ENCODE assay signal across 31 cellular contexts in the genomic region with DNA sequence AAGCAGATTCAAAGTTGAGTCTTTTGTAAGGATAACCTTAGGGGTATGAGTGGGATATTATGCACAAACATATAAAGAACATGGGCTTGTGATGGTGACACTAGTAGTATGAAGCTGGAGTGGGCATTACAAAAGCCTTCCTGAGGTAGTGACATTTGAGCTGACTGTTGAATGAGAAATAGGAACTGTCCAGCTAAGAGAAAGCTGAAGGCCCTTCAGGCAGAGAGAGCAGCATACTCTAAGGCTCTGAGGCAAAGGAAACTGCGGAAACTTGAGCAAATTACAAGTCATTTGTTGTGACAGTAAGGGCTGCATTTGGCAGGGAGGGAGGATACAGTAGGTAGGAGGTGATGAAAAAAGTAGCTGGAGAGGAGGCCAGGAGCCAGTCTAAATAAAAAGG.
DNase-seq lines count a peak whose midpoint lies in the region; ATAC-seq, FAIRE-seq and TF ChIP-seq lines count a peak whose summit lies in the region.
"Had no signal": no experiment of that assay in that cellular context is flagged by ENCODE, and none has a peak within 500 bp of the region (broad histone marks: within the 10 kb centered on the region; RNA-seq: fewer than 3 reads in every experiment).

No MANE protein-coding gene starts in this region.

- H2AFZ ChIP-seq in GM23338 (no peak overlapping the region), mammary epithelial cell (ENCODE audit: low read depth, low read length) (no peak overlapping the region), neural progenitor cell (replicated peaks) (no peak overlapping the region)

- no peak for TF ChIP-seq CTCF in GM23338 (conservative IDR thresholded peaks at IDR 0.05; ENCODE audit: low read depth in 2 of 2)
- no peak for TF ChIP-seq CTCF in mammary epithelial cell (conservative IDR thresholded peaks at IDR 0.05 in 1 of 2, IDR thresholded peaks at IDR 0.05 in 1 of 2; ENCODE audit: extremely low read depth in 1 of 2, insufficient read depth in 1 of 2, low read depth in 1 of 2, low read length in 2 of 2)
- no peak for TF ChIP-seq CTCF in neural progenitor cell (IDR thresholded peaks at IDR 0.05)
- no peak for TF ChIP-seq CTCF in endodermal cell (conservative IDR thresholded peaks at IDR 0.05)
- TF ChIP-seq CTCF in D721Med (IDR thresholded peaks at IDR 0.05; ENCODE audit: insufficient read depth, missing control alignments), result no peak

- CTCF ChIA-PET in mammary epithelial cell (lab: Charles Lee; ENCODE audit: low non-redundant PET), result no interaction called here

- H3K4me1 ChIP-seq in GM23338 (ENCODE audit: insufficient read depth), result no peaks in the 10 kb centered on the region
- no peaks in the 10 kb centered on the region for H3K4me1 ChIP-seq in mammary epithelial cell (ENCODE audit: insufficient read depth, low read length)
- H3K4me1 ChIP-seq in neural progenitor cell, result no peaks in the 10 kb centered on the region
- no peaks in the 10 kb centered on the region for H3K4me1 ChIP-seq in endodermal cell (ENCODE audit: control insufficient read depth, insufficient read depth, low read length)
- H3K4me1 ChIP-seq: BLaER1, heart right ventricle, left lung, right atrium auricular region, testis, vagina had no signal

- H3K4me3 ChIP-seq in GM23338 (no peak overlapping the region), mammary epithelial cell (replicated peaks in 1 of 3; ENCODE audit: insufficient read depth in 1 of 3, low read depth in 2 of 3, low read length in 3 of 3) (no peak overlapping the region), neural progenitor cell (no peak overlapping the region), endodermal cell (ENCODE audit: low read length) (no peak overlapping the region)
- H3K4me3 ChIP-seq: BLaER1, heart right ventricle, left lung, ovary, right atrium auricular region, testis, vagina had no signal

- peak; percentile 39 for ATAC-seq in GM23338
- ATAC-seq in HG03135 (IDR thresholded peaks at IDR 0.05; ENCODE audit: unreplicated experiment), result no peak
- no peak for ATAC-seq in HG03439 (IDR thresholded peaks at IDR 0.05; ENCODE audit: unreplicated experiment)
- ATAC-seq: activated T-cell treated with anti-CD3 and anti-CD28 coated beads, Interleukin-2, amount 50 U/mL, for 4 hours; heart right ventricle; left lung; natural killer cell treated with Interleukin-12 subunit alpha and Interleukin-12 subunit beta and Interleukin-15 and Interleukin-18, amount 100 ng/mL, for 72 hours had no signal

- in situ Hi-C loops in mammary epithelial cell (cut with MboI; ENCODE audit: low sequenced_read_pairs in 2 of 2), result no loop called here

- H3K27ac Mint-ChIP-seq in GM23338 (no peak overlapping the region), neural progenitor cell (no peak overlapping the region), endodermal cell (no peak overlapping the region)
- H3K27ac Mint-ChIP-seq: activated CD4-positive, alpha-beta T cell treated with anti-CD3 and anti-CD28 coated beads, Interleukin-2, amount 10 ng/mL, durations not matched to agents 24 days and 14 days; mesothelial cell of epicardium; natural killer cell treated with Interleukin-12 subunit alpha and Interleukin-12 subunit beta and Interleukin-15 and Interleukin-18, amount 100 ng/mL, for 72 hours had no signal

- H3F3A ChIP-seq in GM23338 (replicated peaks; ENCODE audit: low read depth) (no peaks in the 10 kb centered on the region), neural progenitor cell (ENCODE audit: low read depth) (no peaks in the 10 kb centered on the region)

- H3K36me3 Mint-ChIP-seq in GM23338 (ENCODE audit: low read depth), result peaks cover 23% of the 10 kb centered on the region; the same call in 2 of the 3 replicates
- H3K36me3 Mint-ChIP-seq in neural progenitor cell, result no peaks in the 10 kb centered on the region
- H3K36me3 Mint-ChIP-seq in endodermal cell (ENCODE audit: low read depth), result no peaks in the 10 kb centered on the region

- dilution Hi-C loops in mammary epithelial cell (cut with HindIII; ENCODE audit: low sequenced_read_pairs), result no loop called here

- no TSS peak for BruUV-seq in mammary epithelial cell (replicated peaks; lab: Mats Ljungman, UMichigan)

- no peak overlapping the region for H3K4me3 Mint-ChIP-seq in GM23338
- H3K4me3 Mint-ChIP-seq in neural progenitor cell, result no peak overlapping the region
- H3K4me3 Mint-ChIP-seq in endodermal cell, result no peak overlapping the region
- H3K4me3 Mint-ChIP-seq: activated CD4-positive, alpha-beta T cell treated with anti-CD3 and anti-CD28 coated beads, Interleukin-2, amount 10 ng/mL, durations not matched to agents 24 days and 14 days; activated T-cell treated with anti-CD3 and anti-CD28 coated beads, Interleukin-2, amount 50 U/mL, for 4 hours; mesothelial cell of epicardium; natural killer cell treated with Interleukin-12 subunit alpha and Interleukin-12 subunit beta and Interleukin-15 and Interleukin-18, amount 100 ng/mL, for 72 hours had no signal

- H3K9me3 Mint-ChIP-seq in GM23338, result peaks cover 35% of the 10 kb centered on the region
- H3K9me3 Mint-ChIP-seq in neural progenitor cell, result peaks cover 18% of the 10 kb centered on the region
- H3K9me3 Mint-ChIP-seq in endodermal cell, result peaks cover 44% of the 10 kb centered on the region
- H3K9me3 Mint-ChIP-seq: natural killer cell treated with Interleukin-12 subunit alpha and Interleukin-12 subunit beta and Interleukin-15 and Interleukin-18, amount 100 ng/mL, for 72 hours had no signal

- H3K4me2 ChIP-seq in GM23338, result no peak overlapping the region
- no peak overlapping the region for H3K4me2 ChIP-seq in mammary epithelial cell (ENCODE audit: insufficient read depth, low read depth, low read length)
- H3K4me2 ChIP-seq in neural progenitor cell, result no peak overlapping the region
- H3K4me2 ChIP-seq: BLaER1 had no signal

- no peaks in the 10 kb centered on the region for H3K9me3 ChIP-seq in mammary epithelial cell (replicated peaks; ENCODE audit: insufficient read depth, low read length)
- H3K9me3 ChIP-seq in neural progenitor cell (ENCODE audit: low read depth), result peaks cover 9% of the 10 kb centered on the region
- peaks cover 31% of the 10 kb centered on the region for H3K9me3 ChIP-seq in endodermal cell (ENCODE audit: control insufficient read depth, low read length)
- H3K9me3 ChIP-seq: ovary, testis, vagina had no signal

- intact Hi-C loops in mammary epithelial cell (cut with micrococcal nuclease), result no loop called here

- H3K27ac ChIP-seq in GM23338 (ENCODE audit: low read depth) (no peak overlapping the region), mammary epithelial cell (ENCODE audit: insufficient read depth, low read depth, low read length) (no peak overlapping the region), neural progenitor cell (no peak overlapping the region), endodermal cell (ENCODE audit: low read depth, low read length) (no peak overlapping the region)
- H3K27ac ChIP-seq: BLaER1, heart right ventricle, left lung, ovary, right atrium auricular region, testis, vagina, WERI-Rb-1 had no signal

- H3K36me3 ChIP-seq in GM23338 (ENCODE audit: insufficient read depth) (no peaks in the 10 kb centered on the region; the same call in 1 of the 2 replicates), mammary epithelial cell (ENCODE audit: insufficient read depth, low read length) (no peaks in the 10 kb centered on the region), neural progenitor cell (no peaks in the 10 kb centered on the region), endodermal cell (ENCODE audit: control insufficient read depth, insufficient read depth, low read length) (no peaks in the 10 kb centered on the region)
- H3K36me3 ChIP-seq: BLaER1, heart right ventricle, left lung, ovary, right atrium auricular region, vagina, WERI-Rb-1 had no signal

- DNase-seq in GM23338 (ENCODE audit: low spot score) (no peak), RKO (ENCODE audit: low spot score) (peak; percentile 2), mammary epithelial cell (peak; percentile 6), neural progenitor cell (ENCODE audit: low spot score) (peak; percentile 12), endodermal cell (no peak), D721Med (ENCODE audit: insufficient read length, low spot score) (no peak)
- DNase-seq: activated CD4-positive, alpha-beta T cell treated with anti-CD3 and anti-CD28 coated beads, Interleukin-2, amount 10 ng/mL, durations not matched to agents 24 days and 14 days; activated naive CD4-positive, alpha-beta T cell; activated T-cell treated with anti-CD3 and anti-CD28 coated beads, Interleukin-2, amount 50 U/mL, for 4 hours; DMS79; erythroblast; foreskin fibroblast; heart right ventricle; KBM-7; left lung; NCI-H1436 treated with DMSO at 0.1 percent for 48 hours; NCI-H2171; NCI-H526; ovary; stimulated activated CD4-positive, alpha-beta T cell treated with anti-CD3 and anti-CD28 coated beads, Interleukin-4, amount 100 ng/mL, for 24 hours; stimulated activated naive CD4-positive, alpha-beta T cell; testis; WERI-Rb-1 had no signal

- no peaks in the 10 kb centered on the region for H3K27me3 ChIP-seq in GM23338 (ENCODE audit: insufficient read depth)
- H3K27me3 ChIP-seq in mammary epithelial cell (ENCODE audit: insufficient read depth, low read length), result no peaks in the 10 kb centered on the region
- no peaks in the 10 kb centered on the region for H3K27me3 ChIP-seq in neural progenitor cell
- H3K27me3 ChIP-seq in endodermal cell (ENCODE audit: control insufficient read depth, insufficient read depth, low read length, poor library complexity, severe bottlenecking), result no peaks in the 10 kb centered on the region
- H3K27me3 ChIP-seq: BLaER1, heart right ventricle, left lung, ovary, right atrium auricular region, testis, vagina had no signal

- 0% methylated on average over 1 of the region's 1 CpG for WGBS in mammary epithelial cell (ENCODE audit: low coverage, missing lambda C conversion rate)
- 80 to 85% methylated on average over 1 of the region's 1 CpG for WGBS in endodermal cell (ENCODE audit: insufficient coverage in 1 of 2, insufficient read length in 1 of 2), 2 experiments

- FAIRE-seq in D721Med (lab: Jason Lieb, UNC), result no peak
- FAIRE-seq: GM12891 had no signal

- H3K9me2 ChIP-seq in GM23338 (ENCODE audit: insufficient read depth), result peaks cover 11% of the 10 kb centered on the region

- H4K20me1 ChIP-seq in GM23338 (replicated peaks; ENCODE audit: insufficient read depth) (no peaks in the 10 kb centered on the region), mammary epithelial cell (ENCODE audit: insufficient read depth, low read length) (no peaks in the 10 kb centered on the region), neural progenitor cell (ENCODE audit: low read depth) (no peaks in the 10 kb centered on the region)
- H4K20me1 ChIP-seq: BLaER1 had no signal

- no peaks in the 10 kb centered on the region for H3K27me3 Mint-ChIP-seq in GM23338 (ENCODE audit: insufficient read depth, low read depth, poor library complexity)
- H3K27me3 Mint-ChIP-seq in neural progenitor cell (ENCODE audit: insufficient read depth, low read depth), result peaks cover 2% of the 10 kb centered on the region
- no peaks in the 10 kb centered on the region for H3K27me3 Mint-ChIP-seq in endodermal cell (ENCODE audit: insufficient read depth)

- no peak overlapping the region for H3K9ac ChIP-seq in mammary epithelial cell (ENCODE audit: insufficient read depth, low read length)
- no peak overlapping the region for H3K9ac ChIP-seq in neural progenitor cell
- no peak overlapping the region for H3K9ac ChIP-seq in endodermal cell (ENCODE audit: extremely low read depth, low read length, poor library complexity, severe bottlenecking)
- H3K9ac ChIP-seq: BLaER1 had no signal

- H3K4me1 Mint-ChIP-seq in GM23338 (no peaks in the 10 kb centered on the region), neural progenitor cell (no peaks in the 10 kb centered on the region), endodermal cell (no peaks in the 10 kb centered on the region)
- H3K4me1 Mint-ChIP-seq: activated CD4-positive, alpha-beta T cell treated with anti-CD3 and anti-CD28 coated beads, Interleukin-2, amount 10 ng/mL, durations not matched to agents 24 days and 14 days; mesothelial cell of epicardium had no signal

- H3K79me2 ChIP-seq in GM23338 (replicated peaks; ENCODE audit: insufficient read depth), result no peaks in the 10 kb centered on the region
- H3K79me2 ChIP-seq in mammary epithelial cell (ENCODE audit: insufficient read depth, low read length), result no peaks in the 10 kb centered on the region
- no peaks in the 10 kb centered on the region for H3K79me2 ChIP-seq in neural progenitor cell (ENCODE audit: low read depth)

Comparison
In these comparisons a context has a peak if more than half of its experiments do, and no peak if none do; other contexts are left out.
1. DNase-seq: peak in RKO (single experiment), mammary epithelial cell (single experiment) and neural progenitor cell (single experiment); none in GM23338 (single experiment), endodermal cell (single experiment) and D721Med (single experiment).